ENCODE assay signal across 21 cellular contexts in genomic region chr12:24929953-24930352, GRCh38. TPM values are rescaled to one million over a fixed set of nuclear protein-coding genes. Genes with fewer than 3 reads are reported as not detected.
DNase-seq lines count a peak whose midpoint lies in the region; ATAC-seq, FAIRE-seq and TF ChIP-seq lines count a peak whose summit lies in the region.
"Had no signal": no experiment of that assay in that cellular context is flagged by ENCODE, and none has a peak within 500 bp of the region (broad histone marks: within the 10 kb centered on the region; RNA-seq: fewer than 3 reads in every experiment).

No MANE protein-coding gene starts in this region.

- H3K79me2 ChIP-seq in H1 (ENCODE audit: control insufficient read depth in 1 of 2, insufficient read depth in 2 of 2, low read length in 2 of 2) = peaks cover 9 to 84% of the 10 kb centered on the region in 2 experiments

- H3K56ac ChIP-seq in IMR-90 (ENCODE audit: extremely low read depth, insufficient read depth, low read length) (no peak overlapping the region), H1 (replicated peaks; ENCODE audit: insufficient read length, low read depth, low read length) (no peak overlapping the region)

- POLR2A ChIA-PET in AG04450 (lab: Yijun Ruan, JAX) (interaction anchor here (0.7 to 1.3 kb wide), 2 partner anchors 18 to 46 kb away, joined by 4 to 11 read pairs; partner anchors contain the start of gene BCAT1), IMR-90 (lab: Charles Lee; ENCODE audit: unreplicated experiment) (no interaction called here), H1 (lab: Charles Lee; ENCODE audit: partially characterized antibody) (interaction anchor here (1.2 to 21.3 kb wide), 7 partner anchors 9 to 64 kb away, joined by 3 to 468 read pairs (median 11); partner anchors contain the start of gene BCAT1)
- POLR2A ChIA-PET in CD4-positive, alpha-beta T cell (lab: Charles Lee) = no interaction called here

- TF ChIP-seq RAD21 in IMR-90 (IDR thresholded peaks at IDR 0.05; ENCODE audit: low read length) (no peak), H1 (IDR thresholded peaks at IDR 0.05 in 1 of 2, conservative IDR thresholded peaks at IDR 0.05 in 1 of 2; ENCODE audit: low read depth in 2 of 2, low read length in 2 of 2) (no peak)

- H4K91ac ChIP-seq in IMR-90 (ENCODE audit: insufficient read depth, low read depth, low read length) = no peak overlapping the region
- H4K91ac ChIP-seq in H1 (replicated peaks; ENCODE audit: insufficient read length, low read length) = no peak overlapping the region

- H3K4me2 ChIP-seq in IMR-90 (ENCODE audit: low read depth, low read length) (no peak overlapping the region), H1 (ENCODE audit: insufficient read depth in 1 of 2, low read depth in 2 of 2, low read length in 2 of 2) (peak overlapping the region in 1 of 2 experiments; percentile 44; a peak in 2 of 4 replicates)

- no peak overlapping the region for H2AFZ ChIP-seq in IMR-90 (replicated peaks; ENCODE audit: low read length, poor library complexity)
- no peak overlapping the region for H2AFZ ChIP-seq in H1 (ENCODE audit: low read length)
- H2AFZ ChIP-seq: GM23248 had no signal

- no peak overlapping the region for H2BK20ac ChIP-seq in IMR-90 (ENCODE audit: low read depth, low read length)
- H2BK20ac ChIP-seq in H1 (ENCODE audit: low read length) = no peak overlapping the region; the same call in 1 of the 2 replicates

- H3K4me3 ChIP-seq in AG04450 (ENCODE audit: low read depth, low read length) = no peak overlapping the region
- H3K4me3 ChIP-seq in IMR-90 (ENCODE audit: insufficient read depth, low read depth, low read length) = no peak overlapping the region
- H3K4me3 ChIP-seq in H1 (ENCODE audit: extremely low read depth in 1 of 4, insufficient read depth in 2 of 4, low read depth in 3 of 4, low read length in 4 of 4) = no peak overlapping the region
- H3K4me3 ChIP-seq in lower leg skin (ENCODE audit: low read depth, poor library complexity, severe bottlenecking) = no peak overlapping the region
- H3K4me3 ChIP-seq: GM23248 had no signal

- H3K27ac ChIP-seq in AG04450 (ENCODE audit: low read depth, low read length) = peak overlapping the region; percentile 47
- H3K27ac ChIP-seq in IMR-90 (ENCODE audit: insufficient read depth, low read length) = no peak overlapping the region
- H3K27ac ChIP-seq in H1 (ENCODE audit: low read depth, low read length) = no peak overlapping the region
- no peak overlapping the region for H3K27ac ChIP-seq in CD4-positive, alpha-beta T cell (ENCODE audit: low read depth, low read length)
- H3K27ac ChIP-seq: GM23248, RWPE1 had no signal

- no peak overlapping the region for H3K23ac ChIP-seq in IMR-90 (ENCODE audit: low read depth, low read length)
- H3K23ac ChIP-seq in H1 (ENCODE audit: insufficient read length) = no peak overlapping the region

- H4K20me1 ChIP-seq in IMR-90 (ENCODE audit: insufficient read depth, low read length) = peaks cover 60% of the 10 kb centered on the region
- peaks cover 0 to 7% of the 10 kb centered on the region in 2 experiments for H4K20me1 ChIP-seq in H1 (replicated peaks in 1 of 2; ENCODE audit: control insufficient read depth in 1 of 2, insufficient read depth in 2 of 2, low read length in 2 of 2)

- H3K9me3 Mint-ChIP-seq in nephron progenitor cell = peaks cover 69% of the 10 kb centered on the region
- no peaks in the 10 kb centered on the region for H3K9me3 Mint-ChIP-seq in CD4-positive, alpha-beta T cell
- no peaks in the 10 kb centered on the region for H3K9me3 Mint-ChIP-seq in activated T-cell treated with anti-CD3 and anti-CD28 coated beads, Interleukin-2, amount 50 U/mL, for 4 hours

- H2AK5ac ChIP-seq in IMR-90 (ENCODE audit: low read depth, low read length) (no peak overlapping the region), H1 (ENCODE audit: low read depth, low read length) (no peak overlapping the region)

- H3K79me1 ChIP-seq in IMR-90 (ENCODE audit: low read depth in 1 of 2, low read length in 2 of 2) = peaks cover 32 to 53% of the 10 kb centered on the region in 2 experiments
- peaks cover 14% of the 10 kb centered on the region for H3K79me1 ChIP-seq in H1 (ENCODE audit: low read depth, low read length)

- BruUV-seq in IMR-90 (replicated peaks; lab: Mats Ljungman, UMichigan) = no TSS peak

- FAIRE-seq in H1 (lab: Jason Lieb, UNC) = no peak
- FAIRE-seq: A204.1, G401.6, GM12892 had no signal

- no peak overlapping the region for H3K9ac ChIP-seq in IMR-90 (ENCODE audit: low read depth, low read length)
- H3K9ac ChIP-seq in H1 (replicated peaks in 1 of 4; ENCODE audit: extremely low read depth in 1 of 4, low read depth in 3 of 4, low read length in 3 of 4) = no peak overlapping the region
- H3K9ac ChIP-seq: GM23248 had no signal

- no peak overlapping the region for H4K5ac ChIP-seq in IMR-90 (ENCODE audit: low read depth, low read length)
- H4K5ac ChIP-seq in H1 (ENCODE audit: insufficient read length, low read depth, low read length) = no peak overlapping the region

- intact Hi-C loops in IMR-90 (cut with micrococcal nuclease) = no loop called here
- intact Hi-C loops in lower leg skin (cut with DNase I; ENCODE audit: low total_unique reads) = no loop called here
- intact Hi-C loops in CD4-positive, alpha-beta T cell (cut with DNase I, micrococcal nuclease) = no loop called here

- H3K4ac ChIP-seq in IMR-90 (ENCODE audit: low read depth, low read length) (no peak overlapping the region), H1 (replicated peaks; ENCODE audit: insufficient read length, low read depth, low read length) (no peak overlapping the region)

- H2BK12ac ChIP-seq in H1 (ENCODE audit: low read depth, low read length) = 0 out of 2 replicates have a peak overlapping the region, but pooled peaks have one; percentile 2

- H4K8ac ChIP-seq in IMR-90 (ENCODE audit: low read depth in 2 of 2, low read length in 2 of 2) (no peak overlapping the region), H1 (ENCODE audit: extremely low read depth, insufficient read depth, low read length) (no peak overlapping the region)

- TF ChIP-seq CTCF in AG04450 (IDR thresholded peaks at IDR 0.05; ENCODE audit: low read depth, low read length) = no peak
- no peak for TF ChIP-seq CTCF in IMR-90 (conservative IDR thresholded peaks at IDR 0.05; ENCODE audit: low read depth, low read length)
- no peak for TF ChIP-seq CTCF in H1 (IDR thresholded peaks at IDR 0.05; ENCODE audit: control extremely low read depth in 1 of 3, insufficient read depth in 1 of 3, low read depth in 1 of 3, low read length in 3 of 3)
- no peak for TF ChIP-seq CTCF in nephron progenitor cell (IDR thresholded peaks at IDR 0.05)
- no peak for TF ChIP-seq CTCF in lower leg skin (IDR thresholded peaks at IDR 0.05)
- TF ChIP-seq CTCF in CD4-positive, alpha-beta T cell (IDR thresholded peaks at IDR 0.05) = no peak

- in situ Hi-C loops in IMR-90 (cut with MboI; ENCODE audit: low sequenced_read_pairs) = no loop called here

- no peak overlapping the region for H3K14ac ChIP-seq in IMR-90 (replicated peaks; ENCODE audit: low read depth, low read length)
- H3K14ac ChIP-seq in H1 (ENCODE audit: insufficient read length) = no peak overlapping the region

- no peak overlapping the region for H3K18ac ChIP-seq in IMR-90 (ENCODE audit: low read depth, low read length)
- no peak overlapping the region for H3K18ac ChIP-seq in H1 (ENCODE audit: extremely low read depth, low read length)

- CTCF ChIA-PET in AG04450 (lab: Charles Lee) = no interaction called here
- CTCF ChIA-PET in IMR-90 (lab: Yijun Ruan, JAX) = no interaction called here
- CTCF ChIA-PET in H1 (lab: Charles Lee; ENCODE audit: partially characterized antibody) = interaction anchor here (1.1 to 2.2 kb wide), 4 partner anchors 11 to 199 kb away, joined by 3 to 11 read pairs (median 3); no protein-coding TSS in a partner anchor
- CTCF ChIA-PET in CD4-positive, alpha-beta T cell (lab: Charles Lee) = no interaction called here

- DNase-seq in AG04450 (ENCODE audit: low read depth, low spot score) (no peak), IMR-90 (no peak), H1 (ENCODE audit: low read depth in 1 of 2, low spot score in 2 of 2) (peak in 1 of 2 experiments; percentile 46), nephron progenitor cell (no peak), lower leg skin (ENCODE audit: low spot score in 2 of 2) (no peak)
- no peak for DNase-seq in CD4-positive, alpha-beta T cell
- no peak for DNase-seq in activated T-cell treated with anti-CD3 and anti-CD28 coated beads, Interleukin-2, amount 50 U/mL, for 4 hours
- DNase-seq: Calu3, DMS79, GM23248, MM.1S, NCI-H1105, NCI-H187 treated with DMSO at 0.1 percent for 48 hours, NCI-H2171, NCI-H510A, OCI-M1 had no signal

- TF ChIP-seq EP300 in H1 (IDR thresholded peaks at IDR 0.05; ENCODE audit: borderline replicate concordance in 1 of 2, low read depth in 2 of 2, low read length in 2 of 2) = no peak

- H3K27me3 ChIP-seq in AG04450 (ENCODE audit: control insufficient read depth, insufficient read depth, low read length) (no peaks in the 10 kb centered on the region), IMR-90 (ENCODE audit: control insufficient read depth, insufficient read depth, low read length) (no peaks in the 10 kb centered on the region), H1 (replicated peaks in 1 of 4; ENCODE audit: control insufficient read depth in 3 of 4, extremely low read depth in 1 of 4, insufficient read depth in 3 of 4, low read length in 3 of 4) (no peaks in the 10 kb centered on the region)
- H3K27me3 ChIP-seq in CD4-positive, alpha-beta T cell (ENCODE audit: control insufficient read depth, insufficient read depth, low read length) = no peaks in the 10 kb centered on the region

- WGBS in IMR-90 (ENCODE audit: extremely low coverage in 2 of 2, insufficient read length in 1 of 2), 2 experiments = 86% methylated on average over 1 of the region's 2 CpGs; no CpG with 5 or more reads in 1 of the 2 experiments
- 89% methylated on average over 2 of the region's 2 CpGs; no CpG with 5 or more reads in 1 of the 2 experiments for WGBS in H1 (ENCODE audit: extremely low coverage in 1 of 2, insufficient coverage in 1 of 2, insufficient read length in 1 of 2, insufficient replicate concordance in 2 of 2, low coverage in 1 of 2, low lambda C conversion rate in 2 of 2, missing lambda C conversion rate in 1 of 2), 2 experiments
- WGBS in lower leg skin, 2 donors = 63 to 66% methylated on average over 2 of the region's 2 CpGs

- no peak for ATAC-seq in IMR-90 (ENCODE audit: low read depth)
- ATAC-seq in CD4-positive, alpha-beta T cell (ENCODE audit: poor library complexity) = no peak
- no peak for ATAC-seq in activated T-cell treated with anti-CD3 and anti-CD28 coated beads, Interleukin-2, amount 50 U/mL, for 4 hours
- ATAC-seq in GM18520 (IDR thresholded peaks at IDR 0.05; ENCODE audit: unreplicated experiment) = no peak

- H3K36me3 ChIP-seq in IMR-90 (ENCODE audit: control insufficient read depth, insufficient read depth, low read length) (peaks cover 4% of the 10 kb centered on the region; the same call in 1 of the 2 replicates), H1 (ENCODE audit: control insufficient read depth in 2 of 4, insufficient read depth in 4 of 4, low read length in 3 of 4) (peaks cover 0 to 11% (median under 1%) of the 10 kb centered on the region in 4 experiments; a peak in 4 of 8 replicates)

- H2BK5ac ChIP-seq in IMR-90 (ENCODE audit: low read depth, low read length, poor library complexity, severe bottlenecking) (no peak overlapping the region), H1 (ENCODE audit: low read depth, low read length) (no peak overlapping the region)

- H3K9me3 ChIP-seq in AG04450 (ENCODE audit: control insufficient read depth, insufficient read depth, low read length) (peaks cover 6% of the 10 kb centered on the region), IMR-90 (ENCODE audit: control insufficient read depth, insufficient read depth, low read length) (no peaks in the 10 kb centered on the region), H1 (ENCODE audit: insufficient read depth in 2 of 2, low read depth in 1 of 2, low read length in 1 of 2) (peaks cover 0 to 9% of the 10 kb centered on the region in 2 experiments; a peak in 2 of 4 replicates)
- H3K9me3 ChIP-seq in CD4-positive, alpha-beta T cell (ENCODE audit: control insufficient read depth, low read length) = no peaks in the 10 kb centered on the region

- H3K36me3 Mint-ChIP-seq in nephron progenitor cell (ENCODE audit: low read depth) = peaks cover 65% of the 10 kb centered on the region
- H3K36me3 Mint-ChIP-seq in CD4-positive, alpha-beta T cell (ENCODE audit: low read depth) = no peaks in the 10 kb centered on the region
- H3K36me3 Mint-ChIP-seq in activated T-cell treated with anti-CD3 and anti-CD28 coated beads, Interleukin-2, amount 50 U/mL, for 4 hours (ENCODE audit: insufficient read depth) = no peaks in the 10 kb centered on the region

- no peak for TF ChIP-seq POLR2A in IMR-90 (IDR thresholded peaks at IDR 0.05; ENCODE audit: low read depth, low read length)
- no peak for TF ChIP-seq POLR2A in H1 (IDR thresholded peaks at IDR 0.05; ENCODE audit: control extremely low read depth in 1 of 2, low read depth in 2 of 2, low read length in 2 of 2)
- no peak for TF ChIP-seq POLR2A in lower leg skin (IDR thresholded peaks at IDR 0.05)

- H3K4me3 Mint-ChIP-seq in nephron progenitor cell = no peak overlapping the region
- H3K4me3 Mint-ChIP-seq in CD4-positive, alpha-beta T cell = no peak overlapping the region
- no peak overlapping the region for H3K4me3 Mint-ChIP-seq in activated T-cell treated with anti-CD3 and anti-CD28 coated beads, Interleukin-2, amount 50 U/mL, for 4 hours

- no peak overlapping the region for H2AK9ac ChIP-seq in IMR-90 (replicated peaks; ENCODE audit: low read depth, low read length, poor library complexity)

- H2BK15ac ChIP-seq in IMR-90 (ENCODE audit: low read depth, low read length) (no peak overlapping the region), H1 (ENCODE audit: low read length) (no peak overlapping the region)

- H3K4me1 Mint-ChIP-seq in nephron progenitor cell = no peaks in the 10 kb centered on the region
- H3K4me1 Mint-ChIP-seq in CD4-positive, alpha-beta T cell (ENCODE audit: low read depth) = peaks cover 10% of the 10 kb centered on the region
- peaks cover 6% of the 10 kb centered on the region for H3K4me1 Mint-ChIP-seq in activated T-cell treated with anti-CD3 and anti-CD28 coated beads, Interleukin-2, amount 50 U/mL, for 4 hours (ENCODE audit: low read depth)

- H2BK120ac ChIP-seq in IMR-90 (ENCODE audit: low read depth, low read length) (no peak overlapping the region), H1 (replicated peaks; ENCODE audit: low read depth, low read length) (no peak overlapping the region)

- no peaks in the 10 kb centered on the region for H3K23me2 ChIP-seq in H1 (ENCODE audit: low read depth, low read length)

- H3K4me1 ChIP-seq in IMR-90 (ENCODE audit: control insufficient read depth, insufficient read depth, low read length) = peaks cover 9% of the 10 kb centered on the region
- H3K4me1 ChIP-seq in H1 (replicated peaks in 1 of 4; ENCODE audit: control insufficient read depth in 3 of 4, insufficient read depth in 4 of 4, low read length in 3 of 4) = peaks cover 1 to 17% (median 10%) of the 10 kb centered on the region in 4 experiments; a peak in 5 of 7 replicates

- H3K9me1 ChIP-seq in IMR-90 (ENCODE audit: insufficient read depth, low read length) = 0 out of 2 replicates have a peak, but pooled peaks cover 7% of the 10 kb centered on the region

- H3K27me3 Mint-ChIP-seq in nephron progenitor cell (ENCODE audit: low read depth, poor library complexity) = no peaks in the 10 kb centered on the region
- H3K27me3 Mint-ChIP-seq in CD4-positive, alpha-beta T cell = peaks cover 8% of the 10 kb centered on the region
- peaks cover 8% of the 10 kb centered on the region for H3K27me3 Mint-ChIP-seq in activated T-cell treated with anti-CD3 and anti-CD28 coated beads, Interleukin-2, amount 50 U/mL, for 4 hours (ENCODE audit: low read depth)

- peak overlapping the region; percentile 44 for H3K27ac Mint-ChIP-seq in nephron progenitor cell
- no peak overlapping the region for H3K27ac Mint-ChIP-seq in CD4-positive, alpha-beta T cell

- dilution Hi-C loops in IMR-90 (cut with HindIII; ENCODE audit: low sequenced_read_pairs, unreplicated experiment) = no loop called here

RNA-seq across cellular contexts. Expression of gene BCAT1, which starts 18.9 kb away (rescaled TPM):
- polyA plus RNA-seq in AG04450 (2011; rRNA removed) = 61.1 and 62.8 TPM in 2 replicates
- polyA minus RNA-seq in AG04450 (2011; rRNA and poly(A)+ RNA removed) = 116 and 172 TPM in 2 replicates
- 580 and 683 TPM in 2 replicates for total RNA-seq in IMR-90 (2012; rRNA removed)
- 21.3 and 30.4 TPM in 2 replicates for polyA plus RNA-seq in IMR-90 (2012; rRNA removed)
- 7.2 and 7.6 TPM in 2 replicates for polyA plus RNA-seq in IMR-90 (2012; cell fraction: cytosol; rRNA removed)
- polyA plus RNA-seq in IMR-90 (2012; cell fraction: nucleus; rRNA removed; ENCODE audit: low replicate concordance) = 5.3 and 20.5 TPM in 2 replicates
- total RNA-seq in H1 (2021; fragmentation: NEBNext Ultra II Directional; extraction: Animal tissue kit (Norgen Biotek cat#: 25700)) = 256 and 263 TPM in 2 replicates
- polyA plus RNA-seq in H1 (2011; rRNA removed) = 16.0 and 19.7 TPM in 2 replicates
- 23.2 TPM for polyA plus RNA-seq in H1 (2011; cell fraction: cytosol; rRNA removed)
- 32.6 TPM for polyA plus RNA-seq in H1 (2011; cell fraction: nucleus; rRNA removed)
- polyA plus RNA-seq in H1 (2012, experiment 1 of 2) = 67.2 to 119 TPM (median 97.2 TPM) in 4 replicates
- 9.2 TPM for polyA plus RNA-seq in H1 (2012, experiment 2 of 2)
- 131 TPM for polyA plus RNA-seq in H1 (2013, experiment 1 of 2)
- 113 TPM for polyA plus RNA-seq in H1 (2013, experiment 2 of 2)
- 84.4 and 126 TPM in 2 replicates for polyA minus RNA-seq in H1 (2011; rRNA and poly(A)+ RNA removed)
- 64.7 TPM for polyA minus RNA-seq in H1 (2011; cell fraction: cytosol; rRNA and poly(A)+ RNA removed)
- 186 TPM for polyA minus RNA-seq in H1 (2011; cell fraction: nucleus; rRNA and poly(A)+ RNA removed)
- total RNA-seq in lower leg skin = 1 to 10 TPM; 1.0 to 4.6 (median 2.8) TPM
- total RNA-seq in CD4-positive, alpha-beta T cell = under 1 TPM; 0.34 to 0.91 TPM
- 10 to 100 TPM; 19.2 to 39.0 (median 25.6) TPM for total RNA-seq in activated T-cell treated with anti-CD3 and anti-CD28 coated beads, Interleukin-2, amount 50 U/mL, for 4 hours

Comparison
In these comparisons a context has a peak if more than half of its experiments do, and no peak if none do; other contexts are left out.
1. POLR2A ChIA-PET loops: an anchor here in AG04450 (0.7 to 1.3 kb wide) and H1 (1.2 to 21.3 kb wide); none called in IMR-90 and CD4-positive, alpha-beta T cell.